In genomic region chr7:90178592-90179279, GRCh38 we compare ENCODE assay signal across 8 cellular contexts. TPM values are rescaled to one million over a fixed set of nuclear protein-coding genes. Genes with fewer than 3 reads are reported as not detected.
A peak's percentile ranks its signal among the peaks of the same experiment; 100 is the strongest.
DNase-seq lines count a peak whose midpoint lies in the region; ATAC-seq and TF ChIP-seq lines count a peak whose summit lies in the region.

No MANE protein-coding gene starts in this region.

- H3K4me1 Mint-ChIP-seq in T-cell (peaks cover 0 to 5% (median 4%) of the 10 kb centered on the region in 3 donors), osteocyte (ENCODE audit: unreplicated experiment) (peaks cover 3% of the 10 kb centered on the region)

- peak; percentile 98 for ATAC-seq in GM21390 (IDR thresholded peaks at IDR 0.05; ENCODE audit: unreplicated experiment)
- peak; percentile 97 for ATAC-seq in HG03565 (IDR thresholded peaks at IDR 0.05; ENCODE audit: unreplicated experiment)
- no peak for ATAC-seq in T-cell (replicated peaks in 1 of 4)

- H3K27me3 Mint-ChIP-seq in T-cell: peaks cover 0 to 6% of the 10 kb centered on the region in 2 donors
- H3K27me3 Mint-ChIP-seq in osteocyte (ENCODE audit: unreplicated experiment): no peaks in the 10 kb centered on the region

- no peak for TF ChIP-seq CTCF in osteocyte (IDR thresholded peaks at IDR 0.05)

- no peaks in the 10 kb centered on the region for H3K9me3 Mint-ChIP-seq in T-cell
- no peaks in the 10 kb centered on the region for H3K9me3 Mint-ChIP-seq in osteocyte (ENCODE audit: unreplicated experiment)

- H3K27ac Mint-ChIP-seq in T-cell: no peak overlapping the region
- no peak overlapping the region for H3K27ac Mint-ChIP-seq in osteocyte (ENCODE audit: unreplicated experiment)

- CTCF ChIA-PET in T-cell (lab: Charles Lee): no interaction called here

- POLR2A ChIA-PET in T-cell (lab: Charles Lee): no interaction called here

- H3K4me3 Mint-ChIP-seq in T-cell (no peak overlapping the region), osteocyte (ENCODE audit: unreplicated experiment) (no peak overlapping the region)

- DNase-seq in GM03348 (ENCODE audit: low spot score) (peak; percentile 59), myocyte (ENCODE audit: low read depth) (peak; percentile 72), T-cell (no peak), amygdala (lab: John Stamatoyannopoulos, UW) (no peak), osteocyte (ENCODE audit: extremely low spot score, unreplicated experiment) (no peak)
- DNase-seq in activated T-cell treated with anti-CD3 and anti-CD28 coated beads, Interleukin-2, amount 50 U/mL, for 48 hours: peak; percentile 24 to 28

- H3K36me3 Mint-ChIP-seq in T-cell (no peaks in the 10 kb centered on the region), osteocyte (ENCODE audit: unreplicated experiment) (no peaks in the 10 kb centered on the region)

RNA-seq across cellular contexts. Expression of gene STEAP1, which starts 24.5 kb away (rescaled TPM):
- total RNA-seq in myocyte (12.5 and 14.4 TPM in 2 replicates), T-cell (under 1 TPM in 1 of 5 donors, not detected in 4; 0.19 TPM), osteocyte (not detected in 2 replicates)
- 2.7 TPM for polyA plus RNA-seq in myocyte (2012)

RNA-seq across cellular contexts. Expression of gene STEAP2, which starts 32.8 kb away (rescaled TPM):
- total RNA-seq in myocyte (6.9 and 7.1 TPM in 2 replicates), T-cell (under 1 TPM in 2 of 5 donors, not detected in 3; 0.19 to 0.20 TPM), osteocyte (not detected in 2 replicates)
- polyA plus RNA-seq in myocyte (2012): 2.0 TPM

Comparison
In these comparisons a context has a peak if more than half of its experiments do, and no peak if none do; other contexts are left out.
1. DNase-seq: peak in GM03348 (single experiment), activated T-cell treated with anti-CD3 and anti-CD28 coated beads, Interleukin-2, amount 50 U/mL, for 48 hours (2 of 2) and myocyte (single experiment); none in T-cell (0 of 34), amygdala (0 of 56) and osteocyte (single experiment).
2. ATAC-seq: peak in GM21390 (single experiment) and HG03565 (single experiment); none in T-cell (0 of 4).
3. RNA of gene STEAP1, which starts 24.5 kb away (total RNA-seq): 12.5 to 14.4 TPM in myocyte; 0.19 TPM in T-cell and not detected in osteocyte; every median in the first group is over 10 times any median in the second.